In the genomic region with DNA sequence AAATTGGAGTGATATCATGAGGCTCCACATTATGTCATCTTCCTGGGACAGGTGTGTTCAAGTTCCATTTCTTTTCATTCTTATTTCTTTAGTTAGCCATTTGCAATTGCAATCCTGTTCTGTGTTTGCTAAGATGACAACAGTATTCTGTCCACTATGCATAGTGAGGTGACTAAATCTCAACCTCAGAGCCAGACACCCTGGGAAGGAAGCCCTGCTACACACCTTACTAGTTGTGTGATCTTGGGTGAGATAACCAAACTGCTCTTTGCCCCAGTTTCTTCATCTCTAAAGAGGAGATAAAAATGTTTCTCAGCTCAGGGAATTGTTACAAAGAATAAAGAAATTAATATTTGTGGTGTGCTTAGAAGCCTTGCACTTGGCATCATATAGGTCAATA, we compare ENCODE assay signal across 28 cellular contexts.
"Had no signal": no experiment of that assay in that cellular context is flagged by ENCODE, and none has a peak within 500 bp of the region (broad histone marks: within the 10 kb centered on the region; RNA-seq: fewer than 3 reads in every experiment).

No MANE protein-coding gene starts in this region.

- H3K4me1 ChIP-seq: heart right ventricle, left lung, pancreas, prostate gland, spleen, tibial nerve, uterus had no signal

- DNase-seq: heart right ventricle; hippocampal formation; kidney glomerular epithelial cell; left cardiac atrium; left lung; mesendoderm; naive B cell; nucleus accumbens; pancreas; posterior cingulate gyrus; retina; right cardiac atrium; spleen; stimulated activated CD4-positive, alpha-beta T cell treated with anti-CD3 and anti-CD28 coated beads, Interleukin-4, amount 100 ng/mL, for 24 hours; stimulated activated naive CD4-positive, alpha-beta T cell treated with Interleukin-2 at 50 U/mL for 16 hours; stimulated activated naive CD8-positive, alpha-beta T cell treated with anti-CD3 and anti-CD28 coated beads, Interleukin-15, amount 100 ng/mL, for 72 hours; substantia nigra; uterus had no signal

- H3K9me3 ChIP-seq: pancreas, prostate gland, spleen, uterus had no signal

- H3K27me3 Mint-ChIP-seq: naive B cell; stimulated activated memory B cell treated with anti-CD40 and anti-IgM and Interleukin-4, amounts not matched to agents 10 μg/mL and 1 μg/mL and 100 μg/mL, for 72 hours; stimulated activated naive CD8-positive, alpha-beta T cell treated with anti-CD3 and anti-CD28 coated beads, Interleukin-15, amount 100 ng/mL, for 72 hours; type B pancreatic cell had no signal

- ATAC-seq: heart right ventricle; left cardiac atrium; left lung; pancreas; right cardiac atrium; sciatic nerve; stimulated activated memory B cell treated with anti-CD40 and anti-IgM and Interleukin-4, amounts not matched to agents 10 μg/mL and 1 μg/mL and 100 μg/mL, for 72 hours; stimulated activated naive CD8-positive, alpha-beta T cell treated with anti-CD3 and anti-CD28 coated beads, Interleukin-15, amount 100 ng/mL, for 72 hours had no signal

- H3K4me3 Mint-ChIP-seq: mesothelial cell of epicardium; nephron; neural crest cell; stimulated activated memory B cell treated with anti-CD40 and anti-IgM and Interleukin-4, amounts not matched to agents 10 μg/mL and 1 μg/mL and 100 μg/mL, for 72 hours; stimulated activated naive CD8-positive, alpha-beta T cell treated with anti-CD3 and anti-CD28 coated beads, Interleukin-15, amount 100 ng/mL, for 72 hours; type B pancreatic cell had no signal

- H3K9me3 Mint-ChIP-seq: stimulated activated memory B cell treated with anti-CD40 and anti-IgM and Interleukin-4, amounts not matched to agents 10 μg/mL and 1 μg/mL and 100 μg/mL, for 72 hours; stimulated activated naive CD8-positive, alpha-beta T cell treated with anti-CD3 and anti-CD28 coated beads, Interleukin-15, amount 100 ng/mL, for 72 hours had no signal

- H3K36me3 ChIP-seq: heart right ventricle, left lung, pancreas, prostate gland, spleen, tibial nerve, uterus had no signal

- H3K27me3 ChIP-seq: heart right ventricle, left lung, pancreas, spleen, tibial nerve, uterus had no signal

- H3K27ac Mint-ChIP-seq: mesothelial cell of epicardium; naive B cell; stimulated activated memory B cell treated with anti-CD40 and anti-IgM and Interleukin-4, amounts not matched to agents 10 μg/mL and 1 μg/mL and 100 μg/mL, for 72 hours; type B pancreatic cell had no signal

- H3K4me1 Mint-ChIP-seq: mesothelial cell of epicardium; naive B cell; nephron; neural crest cell; stimulated activated memory B cell treated with anti-CD40 and anti-IgM and Interleukin-4, amounts not matched to agents 10 μg/mL and 1 μg/mL and 100 μg/mL, for 72 hours; stimulated activated naive CD8-positive, alpha-beta T cell treated with anti-CD3 and anti-CD28 coated beads, Interleukin-15, amount 100 ng/mL, for 72 hours had no signal

- H3K36me3 Mint-ChIP-seq: naive B cell; stimulated activated memory B cell treated with anti-CD40 and anti-IgM and Interleukin-4, amounts not matched to agents 10 μg/mL and 1 μg/mL and 100 μg/mL, for 72 hours; type B pancreatic cell had no signal

- H3K4me3 ChIP-seq: heart right ventricle, left lung, lung, pancreas, prostate gland, skin epidermis, spleen, tibial nerve, uterus had no signal

- H3K27ac ChIP-seq: heart right ventricle, left lung, pancreas, prostate gland, skin epidermis, spleen, tibial nerve, uterus had no signal
